ENCODE assay signal across 21 cellular contexts in genomic region chrX:153530411-153531145, GRCh38. TPM values are rescaled to one million over a fixed set of nuclear protein-coding genes. Genes with fewer than 3 reads are reported as not detected.
DNase-seq lines count a peak whose midpoint lies in the region; ATAC-seq, FAIRE-seq and TF ChIP-seq lines count a peak whose summit lies in the region.
"Had no signal": no experiment of that assay in that cellular context is flagged by ENCODE, and none has a peak within 500 bp of the region (broad histone marks: within the 10 kb centered on the region; RNA-seq: fewer than 3 reads in every experiment).

No MANE protein-coding gene starts in this region.

- no peak for TF ChIP-seq RAD21 in neural cell (conservative IDR thresholded peaks at IDR 0.05)

- peak overlapping the region; percentile 31 for H3K9ac ChIP-seq in neural cell (ENCODE audit: low read length)
- H3K9ac ChIP-seq: KMS-11 had no signal

- TF ChIP-seq EP300 in neural cell (conservative IDR thresholded peaks at IDR 0.05; ENCODE audit: poor library complexity, severe bottlenecking) = no peak

- no peaks in the 10 kb centered on the region for H3K27me3 ChIP-seq in neural cell (ENCODE audit: insufficient read depth, low read depth, low read length)
- H3K27me3 ChIP-seq: BE2C, SJCRH30 had no signal

- H3K4me3 ChIP-seq in neural cell (ENCODE audit: low read length) = no peak overlapping the region
- H3K4me3 ChIP-seq: SJCRH30 had no signal

- H3K27ac ChIP-seq in neural cell (ENCODE audit: low read length) = no peak overlapping the region
- H3K27ac ChIP-seq: HL-60, KMS-11, SJCRH30 had no signal

- FAIRE-seq in GM12891 (lab: Jason Lieb, UNC) = no peak
- FAIRE-seq: A204.1 had no signal

- no peaks in the 10 kb centered on the region for H3K9me2 ChIP-seq in neural cell (ENCODE audit: insufficient read depth, low read length)

- no peak for ATAC-seq in sciatic nerve

- no peak overlapping the region for H3K4me2 ChIP-seq in neural cell (ENCODE audit: low read length)
- H3K4me2 ChIP-seq: KMS-11 had no signal

- no peak for TF ChIP-seq POLR2A in GM12891 (IDR thresholded peaks at IDR 0.05; ENCODE audit: low read depth, low read length)

- no peaks in the 10 kb centered on the region for H3K9me3 ChIP-seq in neural cell (ENCODE audit: low read length)
- H3K9me3 ChIP-seq: BE2C, SJCRH30 had no signal

- no peaks in the 10 kb centered on the region for H3K36me3 ChIP-seq in neural cell (ENCODE audit: insufficient read depth, low read length)
- H3K36me3 ChIP-seq: BE2C, SJCRH30 had no signal

- no peaks in the 10 kb centered on the region for H4K20me1 ChIP-seq in neural cell (ENCODE audit: insufficient read depth)

- no peaks in the 10 kb centered on the region for H3K79me2 ChIP-seq in neural cell (replicated peaks; ENCODE audit: insufficient read depth, low read length)

- DNase-seq in NCI-H1436 treated with DMSO at 0.1 percent for 48 hours (lab: John Stamatoyannopoulos, UW) (peak; percentile 5), NCI-H1436 (lab: John Stamatoyannopoulos, UW) (no peak), NCI-H1092 treated with DMSO at 0.1 percent for 48 hours (lab: John Stamatoyannopoulos, UW) (peak; percentile 68), NCI-H345 (lab: John Stamatoyannopoulos, UW) (peak; percentile 53), retina (no peak), GM12891 (ENCODE audit: insufficient read length, low spot score) (no peak), sciatic nerve (ENCODE audit: low spot score) (no peak)
- DNase-seq: BE2C; CD4-positive, CD25-positive, alpha-beta regulatory T cell; DND-41; H7; MV-4-11; NCI-H1694 treated with DMSO at 0.1 percent for 48 hours; SJCRH30 had no signal

- no peak for TF ChIP-seq CTCF in neural cell (IDR thresholded peaks at IDR 0.05; ENCODE audit: poor library complexity, severe bottlenecking)

- no peaks in the 10 kb centered on the region for H3F3A ChIP-seq in neural cell (ENCODE audit: insufficient read depth, low read length, poor library complexity, severe bottlenecking)

- intact Hi-C loops in sciatic nerve (cut with DNase I) = no loop called here

- H2AFZ ChIP-seq in neural cell (ENCODE audit: low read depth, low read length) = no peak overlapping the region

TF ChIP-seq in neural cell, 6 proteins besides CTCF, POLR2A, EP300 and RAD21:
- TF ChIP-seq SMC3 (conservative IDR thresholded peaks at IDR 0.05; ENCODE audit: poor library complexity) = no peak
- no peak for TF ChIP-seq MXI1 (conservative IDR thresholded peaks at IDR 0.05; ENCODE audit: poor library complexity, severe bottlenecking)
- TF ChIP-seq TAF1 (IDR thresholded peaks at IDR 0.05; ENCODE audit: low read depth) = no peak
- no peak for TF ChIP-seq EZH2 (IDR thresholded peaks at IDR 0.05; ENCODE audit: borderline replicate concordance, insufficient read depth, low read length, poor library complexity, severe bottlenecking)
- TF ChIP-seq REST (IDR thresholded peaks at IDR 0.05; ENCODE audit: borderline replicate concordance) = no peak
- no peak for TF ChIP-seq POLR2AphosphoS5 (IDR thresholded peaks at IDR 0.05)

TF ChIP-seq in GM12891, 5 proteins besides CTCF, POLR2A, EP300 and RAD21:
- TF ChIP-seq POU2F2 (IDR thresholded peaks at IDR 0.05; ENCODE audit: low read depth, low read length) (no peak), SPI1 (IDR thresholded peaks at IDR 0.05; ENCODE audit: low read depth, low read length) (no peak), PAX5 (IDR thresholded peaks at IDR 0.05; ENCODE audit: insufficient read depth, low read length, severe bottlenecking) (no peak)
TF ChIP-seq in GM12891: peak in this region for 0.

RNA-seq across cellular contexts. Expression of gene ATP2B3, which starts 13.1 kb away (rescaled TPM):
- polyA plus RNA-seq in neural cell = 4.4 and 5.3 TPM in 2 replicates
- 11.2 and 12.9 TPM in 2 replicates for polyA minus RNA-seq in neural cell
- 0.03 TPM for polyA plus RNA-seq in GM12891 (2012; ENCODE audit: low read depth, missing spikeins)
- total RNA-seq in sciatic nerve = 0.09 TPM
- total RNA-seq: CD4-positive, CD25-positive, alpha-beta regulatory T cell; G401; H7; HT1080 had no signal
- polyA plus RNA-seq: CD4-positive, CD25-positive, alpha-beta regulatory T cell had no signal

RNA-seq across cellular contexts. Expression of gene BGN, which starts 35.8 kb away (rescaled TPM):
- not detected in 2 replicates for polyA plus RNA-seq in neural cell
- not detected in 2 replicates for polyA minus RNA-seq in neural cell
- not detected for polyA plus RNA-seq in GM12891 (2012; ENCODE audit: low read depth, missing spikeins)
- total RNA-seq in sciatic nerve = 115 TPM
- total RNA-seq: CD4-positive, CD25-positive, alpha-beta regulatory T cell; G401; T-helper 1 cell treated with Interleukin-12 subunit alpha and Interleukin-12 subunit beta and Interleukin-4 antibody, amounts not matched to agents 30 ng/mL and 1 ng/mL, for 36 hours had no signal
- polyA plus RNA-seq: CD4-positive, CD25-positive, alpha-beta regulatory T cell had no signal

Comparison
In these comparisons a context has a peak if more than half of its experiments do, and no peak if none do; other contexts are left out.
1. DNase-seq: peak in NCI-H1436 treated with DMSO at 0.1 percent for 48 hours (single experiment), NCI-H1092 treated with DMSO at 0.1 percent for 48 hours (single experiment) and NCI-H345 (single experiment); none in NCI-H1436 (single experiment), retina (single experiment), GM12891 (single experiment) and sciatic nerve (single experiment).